Comparison of ENCODE assay signal across 8 cellular contexts in the genomic region with DNA sequence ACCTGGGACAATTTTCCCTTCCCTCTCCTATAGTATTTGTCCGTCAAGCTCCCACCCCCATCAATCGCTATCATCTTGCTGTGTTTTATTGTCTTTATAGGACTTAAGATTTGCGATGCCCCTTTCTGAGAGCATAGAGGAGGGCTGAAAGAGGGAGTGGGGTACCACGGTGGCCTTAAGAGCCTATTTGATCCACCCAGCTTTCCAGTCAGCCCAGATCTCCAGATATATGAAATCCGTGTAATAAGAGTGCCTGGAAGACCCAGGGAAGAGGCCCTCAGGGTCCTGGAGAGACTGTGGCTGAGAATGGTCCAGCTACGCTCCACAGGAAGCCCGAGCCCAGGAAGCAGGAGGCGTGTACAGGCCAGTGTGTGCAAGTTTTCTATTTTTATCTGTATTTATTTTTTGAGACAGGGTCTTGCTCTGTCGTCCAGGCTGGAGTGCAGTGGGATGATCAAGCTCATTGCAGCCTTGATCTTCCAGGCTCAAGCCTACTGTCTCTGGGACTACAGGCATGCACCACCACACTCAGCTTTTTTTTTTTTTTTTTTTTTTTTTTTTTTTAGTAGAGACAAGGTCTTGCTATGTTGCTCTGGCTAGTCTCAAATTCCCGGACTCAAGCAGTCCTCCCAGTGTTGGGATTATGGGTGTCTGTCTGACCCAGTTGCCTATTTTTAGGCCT. TPM values are rescaled to one million over a fixed set of nuclear protein-coding genes. Genes with fewer than 3 reads are reported as not detected.
DNase-seq lines count a peak whose midpoint lies in the region; ATAC-seq and TF ChIP-seq lines count a peak whose summit lies in the region.

No MANE protein-coding gene starts in this region.

- H3K4me1 ChIP-seq in heart right ventricle: peaks cover 16 to 44% (median 34%) of the 10 kb centered on the region in 9 donors
- peaks cover 10 to 23% of the 10 kb centered on the region in 2 donors for H3K4me1 ChIP-seq in ascending aorta
- H3K4me1 ChIP-seq in vagina: peaks cover 33% of the 10 kb centered on the region

- peak overlapping the region; percentile 87 for H3K4me3 Mint-ChIP-seq in mesothelial cell of epicardium

- H3K36me3 ChIP-seq in heart right ventricle (peaks cover 0 to 59% (median 49%) of the 10 kb centered on the region in 9 donors), ascending aorta (peaks cover 49 to 56% of the 10 kb centered on the region in 2 donors), vagina (peaks cover 1 to 40% of the 10 kb centered on the region in 2 donors)

- peaks cover 24% of the 10 kb centered on the region for H3K36me3 Mint-ChIP-seq in mesothelial cell of epicardium

- H3K27ac ChIP-seq in heart right ventricle: peak overlapping the region in 7 of 10 donors; percentile 15 to 91 (median 85)
- peak overlapping the region; percentile 86 to 90 for H3K27ac ChIP-seq in ascending aorta
- peak overlapping the region; percentile 91 for H3K27ac ChIP-seq in vagina

- no peak for TF ChIP-seq POLR2A in vagina (IDR thresholded peaks at IDR 0.05)

- DNase-seq in heart right ventricle: no peak
- no peak for DNase-seq in left cardiac atrium
- no peak for DNase-seq in ascending aorta (ENCODE audit: low spot score in 2 of 2)
- DNase-seq in mesothelial cell of epicardium (ENCODE audit: low spot score in 2 of 2, unreplicated experiment in 2 of 2): no peak
- no peak for DNase-seq in vagina (ENCODE audit: extremely low spot score in 2 of 2)
- no peak for DNase-seq in HCEC 1CT
- DNase-seq in amniotic stem cell (lab: John Stamatoyannopoulos, UW): no peak
- DNase-seq in GM03348 (ENCODE audit: low spot score): no peak

- H3K27me3 ChIP-seq in heart right ventricle: no peaks in the 10 kb centered on the region
- H3K27me3 ChIP-seq in ascending aorta: no peaks in the 10 kb centered on the region
- no peaks in the 10 kb centered on the region for H3K27me3 ChIP-seq in vagina

- intact Hi-C loops in heart right ventricle (cut with DNase I) (loop anchor here in 3 of 10 donors (5.0 to 10.0 kb wide), 2 partner anchors 51 to 222 kb away; a partner anchor contains a TSS), left cardiac atrium (cut with DNase I) (no loop called here), ascending aorta (cut with DNase I) (loop anchor here (1.0 to 5.0 kb wide), 2 partner anchors 129 to 221 kb away; a partner anchor contains a TSS), vagina (cut with DNase I) (no loop called here)

- peaks cover 29% of the 10 kb centered on the region for H3K4me1 Mint-ChIP-seq in mesothelial cell of epicardium

- 38 to 47% methylated on average over 10 of the region's 10 CpGs for WGBS in heart right ventricle, 2 donors

- H3K9me3 ChIP-seq in heart right ventricle (no peaks in the 10 kb centered on the region), ascending aorta (no peaks in the 10 kb centered on the region), vagina (no peaks in the 10 kb centered on the region)

- no peaks in the 10 kb centered on the region for H3K9me3 Mint-ChIP-seq in mesothelial cell of epicardium

- H3K27me3 Mint-ChIP-seq in mesothelial cell of epicardium (ENCODE audit: low read depth): no peaks in the 10 kb centered on the region

- peak overlapping the region; percentile 87 for H3K27ac Mint-ChIP-seq in mesothelial cell of epicardium

- no peak for TF ChIP-seq CTCF in heart right ventricle (IDR thresholded peaks at IDR 0.05)
- no peak for TF ChIP-seq CTCF in ascending aorta (IDR thresholded peaks at IDR 0.05)
- TF ChIP-seq CTCF in mesothelial cell of epicardium (IDR thresholded peaks at IDR 0.05; ENCODE audit: unreplicated experiment): no peak
- TF ChIP-seq CTCF in vagina (IDR thresholded peaks at IDR 0.05): no peak

- ATAC-seq in heart right ventricle (no peak), left cardiac atrium (no peak)

- peak overlapping the region in 6 of 10 donors; percentile 63 to 98 (median 91) for H3K4me3 ChIP-seq in heart right ventricle
- peak overlapping the region; percentile 81 to 94 for H3K4me3 ChIP-seq in ascending aorta
- peak overlapping the region in 1 of 2 donors; percentile 90 for H3K4me3 ChIP-seq in vagina

RNA-seq across cellular contexts. Expression of a gene that starts 1.0 kb away (rescaled TPM):
- total RNA-seq in heart right ventricle (10 to 100 TPM in 9 of 10 donors, 1 to 10 TPM in 1; 9.4 to 21.1 (median 15.1) TPM), left cardiac atrium (10 to 100 TPM; 19.4 to 27.8 TPM), ascending aorta (102 TPM), mesothelial cell of epicardium (30.7 to 33.5 TPM (median 31.9 TPM) in 3 replicates), vagina (45.9 TPM)
- 10 to 100 TPM; 13.0 to 14.3 TPM for polyA plus RNA-seq in heart right ventricle

RNA-seq across cellular contexts. Expression of a gene that starts 24.0 kb away (rescaled TPM):
- under 1 TPM; 0.10 to 0.44 (median 0.17) TPM for total RNA-seq in heart right ventricle
- under 1 TPM; 0.10 to 0.44 TPM for polyA plus RNA-seq in heart right ventricle
- under 1 TPM; 0.24 to 0.39 TPM for total RNA-seq in left cardiac atrium
- 2.6 TPM for total RNA-seq in ascending aorta
- total RNA-seq in mesothelial cell of epicardium: 5.0 to 5.6 TPM (median 5.2 TPM) in 3 replicates
- total RNA-seq in vagina: 2.2 TPM

RNA-seq across cellular contexts. Expression of a gene that starts 30.3 kb away (rescaled TPM):
- total RNA-seq in heart right ventricle (10 to 100 TPM; 16.7 to 28.9 (median 19.5) TPM), left cardiac atrium (10 to 100 TPM; 24.0 to 38.4 TPM), ascending aorta (101 TPM), mesothelial cell of epicardium (207 to 212 TPM (median 209 TPM) in 3 replicates), vagina (119 TPM)
- 10 to 100 TPM; 40.4 to 81.7 TPM for polyA plus RNA-seq in heart right ventricle

RNA-seq across cellular contexts. Expression of a gene that starts 51.4 kb away (rescaled TPM):
- total RNA-seq in heart right ventricle: 10 to 100 TPM in 6 of 10 donors, 1 to 10 TPM in 4; 5.2 to 17.7 (median 10.2) TPM
- polyA plus RNA-seq in heart right ventricle: 10 to 100 TPM; 11.3 to 25.4 TPM
- 10 to 100 TPM; 11.2 to 14.6 TPM for total RNA-seq in left cardiac atrium
- total RNA-seq in ascending aorta: 28.1 TPM
- 18.0 to 22.7 TPM (median 21.6 TPM) in 3 replicates for total RNA-seq in mesothelial cell of epicardium
- total RNA-seq in vagina: 35.1 TPM
